6 cellular contexts compared by ENCODE assay signal in genomic region chrX:153875391-153876111, GRCh38. TPM values are rescaled to one million over a fixed set of nuclear protein-coding genes. Genes with fewer than 3 reads are reported as not detected.
A peak's percentile ranks its signal among the peaks of the same experiment; 100 is the strongest.
DNase-seq lines count a peak whose midpoint lies in the region; ATAC-seq lines count a peak whose summit lies in the region.

No MANE protein-coding gene starts in this region.

- DNase-seq in NCI-H187 (lab: John Stamatoyannopoulos, UW) (peak; percentile 29 to 36), NCI-H187 treated with DMSO at 0.1 percent for 48 hours (lab: John Stamatoyannopoulos, UW) (no peak), left lobe of liver (ENCODE audit: low spot score) (no peak), substantia nigra (lab: John Stamatoyannopoulos, UW) (peak in 41 of 49 donors; percentile 0 to 64 (median 28))

- H3K9me3 Mint-ChIP-seq in activated T-helper 17 cell treated with anti-CD3 and anti-CD28 coated beads, Interleukin-2, amount 50 U/mL, for 72 hours = no peaks in the 10 kb centered on the region

- ATAC-seq in activated T-helper 17 cell treated with anti-CD3 and anti-CD28 coated beads, Interleukin-2, amount 50 U/mL, for 72 hours (replicated peaks) = peak; percentile 51
- ATAC-seq in left lobe of liver (peak; percentile 82), HG03457 (IDR thresholded peaks at IDR 0.05; ENCODE audit: unreplicated experiment) (no peak)

- H3K27ac Mint-ChIP-seq in activated T-helper 17 cell treated with anti-CD3 and anti-CD28 coated beads, Interleukin-2, amount 50 U/mL, for 72 hours = no peak overlapping the region

- H3K4me3 Mint-ChIP-seq in activated T-helper 17 cell treated with anti-CD3 and anti-CD28 coated beads, Interleukin-2, amount 50 U/mL, for 72 hours = no peak overlapping the region

- no peak overlapping the region for H3K27ac ChIP-seq in substantia nigra (ENCODE audit: low read depth, low read length, poor library complexity, severe bottlenecking)

- peaks cover 4% of the 10 kb centered on the region for H3K4me1 Mint-ChIP-seq in activated T-helper 17 cell treated with anti-CD3 and anti-CD28 coated beads, Interleukin-2, amount 50 U/mL, for 72 hours

- peaks cover 10% of the 10 kb centered on the region for H3K27me3 Mint-ChIP-seq in activated T-helper 17 cell treated with anti-CD3 and anti-CD28 coated beads, Interleukin-2, amount 50 U/mL, for 72 hours

- no peaks in the 10 kb centered on the region for H3K36me3 Mint-ChIP-seq in activated T-helper 17 cell treated with anti-CD3 and anti-CD28 coated beads, Interleukin-2, amount 50 U/mL, for 72 hours (ENCODE audit: low read depth)

RNA-seq across cellular contexts. Expression of gene L1CAM, which starts 10.4 kb away (rescaled TPM):
- 1 to 10 TPM; 2.3 to 2.4 TPM for total RNA-seq in activated T-helper 17 cell treated with anti-CD3 and anti-CD28 coated beads, Interleukin-2, amount 50 U/mL, for 72 hours
- 0.88 TPM for total RNA-seq in left lobe of liver

RNA-seq across cellular contexts. Expression of gene AVPR2, which starts 28.9 kb away (rescaled TPM):
- under 1 TPM in 1 of 2 donors, not detected in 1; 0.32 TPM for total RNA-seq in activated T-helper 17 cell treated with anti-CD3 and anti-CD28 coated beads, Interleukin-2, amount 50 U/mL, for 72 hours
- total RNA-seq in left lobe of liver = not detected

RNA-seq across cellular contexts. Expression of gene PDZD4, which starts 45.2 kb away (rescaled TPM):
- total RNA-seq in activated T-helper 17 cell treated with anti-CD3 and anti-CD28 coated beads, Interleukin-2, amount 50 U/mL, for 72 hours = 1 to 10 TPM; 1.3 to 8.0 TPM
- total RNA-seq in left lobe of liver = 0.91 TPM

RNA-seq across cellular contexts. Expression of gene ARHGAP4, which starts 50.5 kb away (rescaled TPM):
- total RNA-seq in activated T-helper 17 cell treated with anti-CD3 and anti-CD28 coated beads, Interleukin-2, amount 50 U/mL, for 72 hours = 100 to 1,000 TPM; 105 to 147 TPM
- total RNA-seq in left lobe of liver = 8.1 TPM

RNA-seq across cellular contexts. Expression of gene NAA10, which starts 59.3 kb away (rescaled TPM):
- total RNA-seq in activated T-helper 17 cell treated with anti-CD3 and anti-CD28 coated beads, Interleukin-2, amount 50 U/mL, for 72 hours = 100 to 1,000 TPM in 1 of 2 donors, 10 to 100 TPM in 1; 74.7 to 146 TPM
- 38.0 TPM for total RNA-seq in left lobe of liver

Comparison
In these comparisons a context has a peak if more than half of its experiments do, and no peak if none do; other contexts are left out.
1. DNase-seq: peak in NCI-H187 (2 of 2) and substantia nigra (41 of 49); none in NCI-H187 treated with DMSO at 0.1 percent for 48 hours (single experiment) and left lobe of liver (single experiment).